23 cellular contexts compared by ENCODE assay signal in genomic region chr19:5005096-5005495, GRCh38. TPM values are rescaled to one million over a fixed set of nuclear protein-coding genes. Genes with fewer than 3 reads are reported as not detected.
DNase-seq lines count a peak whose midpoint lies in the region; ATAC-seq, FAIRE-seq and TF ChIP-seq lines count a peak whose summit lies in the region.
"Had no signal": no experiment of that assay in that cellular context is flagged by ENCODE, and none has a peak within 500 bp of the region (broad histone marks: within the 10 kb centered on the region; RNA-seq: fewer than 3 reads in every experiment).

No MANE protein-coding gene starts in this region.

- H3K79me2 ChIP-seq in HepG2 (ENCODE audit: insufficient read depth, low read length) = peaks cover 57% of the 10 kb centered on the region

- H3K27me3 ChIP-seq in liver (ENCODE audit: control insufficient read depth in 4 of 4, insufficient read depth in 4 of 4, low read length in 3 of 4) = no peaks in the 10 kb centered on the region
- no peaks in the 10 kb centered on the region for H3K27me3 ChIP-seq in HepG2 (ENCODE audit: control insufficient read depth in 1 of 2, insufficient read depth in 2 of 2, low read length in 2 of 2)
- H3K27me3 ChIP-seq in prostate gland (replicated peaks; ENCODE audit: insufficient read depth) = no peaks in the 10 kb centered on the region
- H3K27me3 ChIP-seq: BE2C had no signal

- H3K4me3 Mint-ChIP-seq in mesothelial cell of epicardium = no peak overlapping the region
- no peak overlapping the region for H3K4me3 Mint-ChIP-seq in activated naive CD8-positive, alpha-beta T cell treated with anti-CD3 and anti-CD28 coated beads, Interleukin-2, amount 50 U/mL, for 24 hours
- H3K4me3 Mint-ChIP-seq: CD4-positive, CD25-positive, alpha-beta regulatory T cell; CD8-positive, alpha-beta memory T cell; IgD-negative memory B cell had no signal

- no peak overlapping the region for H2AFZ ChIP-seq in HepG2 (ENCODE audit: low read length)
- H2AFZ ChIP-seq: GM23248 had no signal

- peak overlapping the region; percentile 26 to 60 for H3K27ac ChIP-seq in liver (ENCODE audit: low read depth in 1 of 2, low read length in 2 of 2)
- no peak overlapping the region for H3K27ac ChIP-seq in HepG2 (ENCODE audit: extremely low read length, insufficient read depth, low read length)
- H3K27ac ChIP-seq in prostate gland = peak overlapping the region; percentile 82 to 88
- H3K27ac ChIP-seq: HL-60 had no signal

- H4K20me1 ChIP-seq in HepG2 (ENCODE audit: insufficient read depth, low read length) = peaks cover 49% of the 10 kb centered on the region

- ATAC-seq in HepG2 = no peak
- no peak for ATAC-seq in activated naive CD8-positive, alpha-beta T cell treated with anti-CD3 and anti-CD28 coated beads, Interleukin-2, amount 50 U/mL, for 24 hours
- ATAC-seq: GM12878 had no signal

- TF ChIP-seq CTCF in liver (IDR thresholded peaks at IDR 0.05; ENCODE audit: low read depth, low read length, missing input control) (no peak), HepG2 (CRISPR knock-in tag; IDR thresholded peaks at IDR 0.05) (no peak), mesothelial cell of epicardium (IDR thresholded peaks at IDR 0.05; ENCODE audit: unreplicated experiment) (no peak), prostate gland (IDR thresholded peaks at IDR 0.05) (no peak)

- H3K36me3 ChIP-seq in liver (ENCODE audit: control insufficient read depth in 4 of 4, insufficient read depth in 3 of 4, low read depth in 1 of 4, low read length in 3 of 4) (no peaks in the 10 kb centered on the region), HepG2 (replicated peaks in 1 of 2; ENCODE audit: control insufficient read depth in 1 of 2, insufficient read depth in 2 of 2, low read length in 2 of 2) (peaks cover 0 to 1% of the 10 kb centered on the region in 2 experiments; a peak in 2 of 5 replicates), prostate gland (no peaks in the 10 kb centered on the region)
- H3K36me3 ChIP-seq: BE2C, HAP-1 had no signal

- WGBS in liver = 59% methylated on average over 5 of the region's 5 CpGs
- 80% methylated on average over 2 of the region's 5 CpGs for WGBS in HepG2 (ENCODE audit: low lambda C conversion rate)
- WGBS in prostate gland = 90% methylated on average over 5 of the region's 5 CpGs

- H3K9ac ChIP-seq in liver (ENCODE audit: low read depth in 1 of 2, low read length in 2 of 2) (no peak overlapping the region), HepG2 (ENCODE audit: insufficient read depth, low read depth, low read length) (no peak overlapping the region)

- H3K36me3 Mint-ChIP-seq in mesothelial cell of epicardium = peaks cover 28% of the 10 kb centered on the region
- H3K36me3 Mint-ChIP-seq in activated naive CD8-positive, alpha-beta T cell treated with anti-CD3 and anti-CD28 coated beads, Interleukin-2, amount 50 U/mL, for 24 hours (ENCODE audit: low read depth) = peaks cover 15% of the 10 kb centered on the region

- DNase-seq in HepG2 (ENCODE audit: low spot score) (no peak), mesothelial cell of epicardium (ENCODE audit: low spot score in 2 of 2, unreplicated experiment in 2 of 2) (no peak), prostate gland (ENCODE audit: low spot score) (no peak), NCI-H1930 (lab: John Stamatoyannopoulos, UW) (no peak), NCI-H1417 treated with DMSO at 0.1 percent for 48 hours (lab: John Stamatoyannopoulos, UW) (no peak)
- no peak for DNase-seq in activated naive CD8-positive, alpha-beta T cell treated with anti-CD3 and anti-CD28 coated beads, Interleukin-2, amount 50 U/mL, for 24 hours
- no peak for DNase-seq in central memory CD4-positive, alpha-beta T cell
- DNase-seq: BE2C; C1 segment of cervical spinal cord; CD4-positive, CD25-positive, alpha-beta regulatory T cell; CD8-positive, alpha-beta memory T cell; COR-L47; DMS 273 treated with DMSO at 0.1 percent for 48 hours; DMS53; DND-41; EL; GM23248 had no signal

- in situ Hi-C loops in HepG2 (cut with HindIII; ENCODE audit: extremely low pct_ligation_motif_present, low pct_unique_long_range_greater_than_20kb) = no loop called here

- no peaks in the 10 kb centered on the region for H3K4me1 Mint-ChIP-seq in mesothelial cell of epicardium
- peaks cover 6% of the 10 kb centered on the region for H3K4me1 Mint-ChIP-seq in activated naive CD8-positive, alpha-beta T cell treated with anti-CD3 and anti-CD28 coated beads, Interleukin-2, amount 50 U/mL, for 24 hours

- TF ChIP-seq EP300 in HepG2 (IDR thresholded peaks at IDR 0.05; ENCODE audit: low read depth in 2 of 2, low read length in 2 of 2) (no peak), HepG2 (CRISPR knock-in tag; IDR thresholded peaks at IDR 0.05; ENCODE audit: borderline replicate concordance) (no peak)

- H3K9me3 ChIP-seq in liver (ENCODE audit: control insufficient read depth in 4 of 4, low read length in 3 of 4) = no peaks in the 10 kb centered on the region
- no peaks in the 10 kb centered on the region for H3K9me3 ChIP-seq in HepG2 (ENCODE audit: low read length)
- no peaks in the 10 kb centered on the region for H3K9me3 ChIP-seq in prostate gland
- H3K9me3 ChIP-seq: BE2C had no signal

- TF ChIP-seq POLR2A in HepG2 (IDR thresholded peaks at IDR 0.05; ENCODE audit: insufficient read depth in 1 of 2, low read depth in 2 of 2, low read length in 2 of 2) (no peak), prostate gland (IDR thresholded peaks at IDR 0.05) (no peak)

- BruUV-seq in HepG2 (replicated peaks; lab: Mats Ljungman, UMichigan) = no TSS peak

- POLR2A ChIA-PET in HepG2 (lab: Yijun Ruan, JAX) = no interaction called here

- TF ChIP-seq RAD21 in liver (IDR thresholded peaks at IDR 0.05) (no peak), HepG2 (CRISPR knock-in tag; IDR thresholded peaks at IDR 0.05) (no peak)

- H3K9me3 Mint-ChIP-seq in mesothelial cell of epicardium = peaks cover 17% of the 10 kb centered on the region
- peaks cover 5% of the 10 kb centered on the region for H3K9me3 Mint-ChIP-seq in activated naive CD8-positive, alpha-beta T cell treated with anti-CD3 and anti-CD28 coated beads, Interleukin-2, amount 50 U/mL, for 24 hours
- H3K9me3 Mint-ChIP-seq: IgD-negative memory B cell had no signal

- H3K27me3 Mint-ChIP-seq in mesothelial cell of epicardium (ENCODE audit: low read depth) = no peaks in the 10 kb centered on the region
- no peaks in the 10 kb centered on the region for H3K27me3 Mint-ChIP-seq in activated naive CD8-positive, alpha-beta T cell treated with anti-CD3 and anti-CD28 coated beads, Interleukin-2, amount 50 U/mL, for 24 hours
- H3K27me3 Mint-ChIP-seq: CD4-positive, CD25-positive, alpha-beta regulatory T cell; CD8-positive, alpha-beta memory T cell; IgD-negative memory B cell had no signal

- intact Hi-C loops in HepG2 (cut with micrococcal nuclease; ENCODE audit: unreplicated experiment) (no loop called here), prostate gland (cut with DNase I) (no loop called here)

- no peak for FAIRE-seq in HepG2 (lab: Jason Lieb, UNC)
- FAIRE-seq: GM12878, GM19239 had no signal

- H3K4me2 ChIP-seq in HepG2 (ENCODE audit: low read depth, low read length) = no peak overlapping the region

- H3K27ac Mint-ChIP-seq in mesothelial cell of epicardium = peak overlapping the region; percentile 59
- H3K27ac Mint-ChIP-seq in activated naive CD8-positive, alpha-beta T cell treated with anti-CD3 and anti-CD28 coated beads, Interleukin-2, amount 50 U/mL, for 24 hours = no peak overlapping the region
- H3K27ac Mint-ChIP-seq: CD4-positive, CD25-positive, alpha-beta regulatory T cell; IgD-negative memory B cell had no signal

- H3K4me1 ChIP-seq in liver (ENCODE audit: control insufficient read depth in 4 of 4, insufficient read depth in 4 of 4, low read length in 3 of 4) (peaks cover 17 to 38% (median 27%) of the 10 kb centered on the region in 4 donors), HepG2 (ENCODE audit: insufficient read depth, low read length) (peaks cover 27% of the 10 kb centered on the region), prostate gland (replicated peaks) (peaks cover 24% of the 10 kb centered on the region)
- H3K4me1 ChIP-seq: BE2C, HAP-1 had no signal

- CTCF ChIA-PET in HepG2 (lab: Yijun Ruan, JAX; ENCODE audit: low intra/inter-chr PET ratio, low total read pairs) = no interaction called here

- H3K4me3 ChIP-seq in liver (ENCODE audit: low read depth in 1 of 3, low read length in 3 of 3) (no peak overlapping the region), HepG2 (replicated peaks in 1 of 3; ENCODE audit: insufficient read depth in 1 of 3, low read depth in 2 of 3, low read length in 3 of 3) (no peak overlapping the region), prostate gland (no peak overlapping the region)
- H3K4me3 ChIP-seq: GM12878, GM23248, HAP-1 had no signal

TF ChIP-seq in HepG2, 621 proteins besides CTCF, POLR2A, EP300 and RAD21 (continues in another document):
- TF ChIP-seq GLI4 (CRISPR knock-in tag; IDR thresholded peaks at IDR 0.05; ENCODE audit: borderline replicate concordance) (no peak), ETV6 (CRISPR knock-in tag; conservative IDR thresholded peaks at IDR 0.05) (no peak), PPARG (CRISPR knock-in tag; conservative IDR thresholded peaks at IDR 0.05) (no peak)

RNA-seq across cellular contexts. Expression of gene KDM4B, which starts 36.2 kb away (rescaled TPM):
- 10 to 100 TPM; 14.1 to 19.7 TPM for total RNA-seq in liver
- polyA plus RNA-seq in liver = 10 to 100 TPM in 1 of 2 donors, 1 to 10 TPM in 1; 3.2 to 11.6 TPM
- 4.4 and 4.9 TPM in 2 replicates for total RNA-seq in HepG2 (2016; rRNA removed; fragmentation: Illumina TruSeq; extraction: Trizol)
- total RNA-seq in HepG2 (2016; cell fraction: cytosol; rRNA removed; fragmentation: Illumina TruSeq; extraction: Trizol; ENCODE audit: low read depth) = 8.2 and 11.5 TPM in 2 replicates
- total RNA-seq in HepG2 (2016; cell fraction: insoluble cytoplasmic fraction; rRNA removed; fragmentation: Illumina TruSeq; extraction: Trizol) = 3.5 and 4.9 TPM in 2 replicates
- total RNA-seq in HepG2 (2016; cell fraction: membrane; rRNA removed; fragmentation: Illumina TruSeq; extraction: Trizol) = 3.1 and 3.8 TPM in 2 replicates
- 3.9 and 4.5 TPM in 2 replicates for total RNA-seq in HepG2 (2016; cell fraction: nucleus; rRNA removed; fragmentation: Illumina TruSeq; extraction: Trizol)
- 14.6 and 18.6 TPM in 2 replicates for polyA plus RNA-seq in HepG2 (2011; rRNA removed)
- polyA plus RNA-seq in HepG2 (2011; cell fraction: cytosol; rRNA removed) = 6.9 and 11.2 TPM in 2 replicates
- polyA plus RNA-seq in HepG2 (2011; cell fraction: nucleus; rRNA removed) = 33.5 and 43.5 TPM in 2 replicates
- 13.7 TPM in 2 replicates for polyA plus RNA-seq in HepG2 (2012)
- 0.49 and 0.51 TPM in 2 replicates for polyA plus RNA-seq in HepG2 (2016; cell fraction: cytosol; fragmentation: Illumina TruSeq; extraction: Trizol; ENCODE audit: low read depth)
- 4.1 and 5.2 TPM in 2 replicates for polyA plus RNA-seq in HepG2 (2016; cell fraction: insoluble cytoplasmic fraction; fragmentation: Illumina TruSeq; extraction: Trizol; ENCODE audit: low read depth)
- 0.86 and 1.2 TPM in 2 replicates for polyA plus RNA-seq in HepG2 (2016; cell fraction: membrane; fragmentation: Illumina TruSeq; extraction: Trizol; ENCODE audit: low read depth)
- polyA plus RNA-seq in HepG2 (2016; cell fraction: nucleus; fragmentation: Illumina TruSeq; extraction: Trizol; ENCODE audit: insufficient read depth, low read depth) = 7.8 and 9.0 TPM in 2 replicates
- polyA minus RNA-seq in HepG2 (2011; rRNA and poly(A)+ RNA removed; ENCODE audit: low replicate concordance) = 27.9 and 166 TPM in 2 replicates
- 29.8 and 30.8 TPM in 2 replicates for polyA minus RNA-seq in HepG2 (2011; cell fraction: cytosol; rRNA and poly(A)+ RNA removed)
- polyA minus RNA-seq in HepG2 (2011; cell fraction: nucleus; rRNA and poly(A)+ RNA removed) = 29.2 and 30.7 TPM in 2 replicates
- total RNA-seq in mesothelial cell of epicardium = 71.6 to 80.5 TPM (median 74.0 TPM) in 3 replicates
- total RNA-seq in prostate gland = 100 to 1,000 TPM in 1 of 2 donors, 10 to 100 TPM in 1; 74.6 to 136 TPM
